ENCODE assay signal across 12 cellular contexts in genomic region chr22:40727607-40728325, GRCh38. TPM values are rescaled to one million over a fixed set of nuclear protein-coding genes. Genes with fewer than 3 reads are reported as not detected.
DNase-seq lines count a peak whose midpoint lies in the region; ATAC-seq and TF ChIP-seq lines count a peak whose summit lies in the region.
"Had no signal": no experiment of that assay in that cellular context is flagged by ENCODE, and none has a peak within 500 bp of the region (broad histone marks: within the 10 kb centered on the region; RNA-seq: fewer than 3 reads in every experiment).

No MANE protein-coding gene starts in this region.

- CTCF ChIA-PET in CD8-positive, alpha-beta memory T cell (lab: Charles Lee), result interaction anchor here (1.3 to 3.8 kb wide), 4 partner anchors 11 to 44 kb away, joined by 3 to 18 read pairs (median 6); no protein-coding TSS in a partner anchor

- peaks cover 0 to 3% (median 2%) of the 10 kb centered on the region in 5 donors for H3K9me3 Mint-ChIP-seq in CD8-positive, alpha-beta memory T cell
- H3K9me3 Mint-ChIP-seq in activated naive CD8-positive, alpha-beta T cell treated with anti-CD3 and anti-CD28 coated beads, Interleukin-2, amount 10 ng/mL, durations not matched to agents 7 days and 5 days, result peaks cover 1% of the 10 kb centered on the region

- H3F3A ChIP-seq in neural cell (ENCODE audit: insufficient read depth, low read length, poor library complexity, severe bottlenecking), result no peaks in the 10 kb centered on the region

- TF ChIP-seq CTCF in neural cell (IDR thresholded peaks at IDR 0.05; ENCODE audit: poor library complexity, severe bottlenecking), result no peak
- TF ChIP-seq CTCF in spleen (IDR thresholded peaks at IDR 0.05 in 8 of 11, conservative IDR thresholded peaks at IDR 0.05 in 3 of 11), result no peak

- peak overlapping the region; percentile 35 for H3K4me3 ChIP-seq in CD8-positive, alpha-beta memory T cell (ENCODE audit: low read length)
- H3K4me3 ChIP-seq in neural cell (ENCODE audit: low read length) (no peak overlapping the region), spleen (no peak overlapping the region)
- H3K4me3 ChIP-seq: GM23248, prostate gland had no signal

- H3K36me3 ChIP-seq in CD8-positive, alpha-beta memory T cell (ENCODE audit: insufficient read depth, low read length), result no peaks in the 10 kb centered on the region
- H3K36me3 ChIP-seq in KOPT-K1 (ENCODE audit: insufficient read depth, low read length) (no peaks in the 10 kb centered on the region), neural cell (ENCODE audit: insufficient read depth, low read length) (no peaks in the 10 kb centered on the region), spleen (no peaks in the 10 kb centered on the region)
- H3K36me3 ChIP-seq: prostate gland had no signal

- intact Hi-C loops in spleen (cut with DNase I; ENCODE audit: low total_unique reads), result no loop called here

- H3K27ac Mint-ChIP-seq in CD8-positive, alpha-beta memory T cell, result peak overlapping the region in 7 of 8 donors; percentile 11 to 98 (median 93)
- peak overlapping the region; percentile 99 for H3K27ac Mint-ChIP-seq in activated naive CD8-positive, alpha-beta T cell treated with anti-CD3 and anti-CD28 coated beads, Interleukin-2, amount 10 ng/mL, durations not matched to agents 7 days and 5 days

- H3K9me2 ChIP-seq in neural cell (ENCODE audit: insufficient read depth, low read length), result no peaks in the 10 kb centered on the region

- POLR2A ChIA-PET in CD8-positive, alpha-beta memory T cell (lab: Charles Lee), result interaction anchor here (1.0 to 1.2 kb wide), 2 partner anchors 16 to 42 kb away, joined by 3 to 4 read pairs; no protein-coding TSS in a partner anchor
- POLR2A ChIA-PET in activated naive CD8-positive, alpha-beta T cell treated with anti-CD3 and anti-CD28 coated beads, Interleukin-2, amount 10 ng/mL, durations not matched to agents 7 days and 5 days (lab: Charles Lee), result interaction anchor here (0.8 to 2.2 kb wide), 11 partner anchors 10 to 683 kb away, joined by 3 to 15 read pairs (median 4); partner anchors contain the start of gene RBX1

- H3K27me3 Mint-ChIP-seq in CD8-positive, alpha-beta memory T cell, result no peaks in the 10 kb centered on the region
- H3K27me3 Mint-ChIP-seq in activated naive CD8-positive, alpha-beta T cell treated with anti-CD3 and anti-CD28 coated beads, Interleukin-2, amount 10 ng/mL, durations not matched to agents 7 days and 5 days, result no peaks in the 10 kb centered on the region

- DNase-seq in CD8-positive, alpha-beta memory T cell, result no peak
- DNase-seq in activated naive CD8-positive, alpha-beta T cell treated with anti-CD3 and anti-CD28 coated beads, Interleukin-2, amount 10 ng/mL, durations not matched to agents 7 days and 5 days, result no peak
- DNase-seq in spleen (no peak), foreskin melanocyte (no peak)
- DNase-seq: COR-L47, GM23248, NCI-H1694 treated with DMSO at 0.1 percent for 48 hours had no signal

- no peak overlapping the region for H3K9ac ChIP-seq in neural cell (ENCODE audit: low read length)
- H3K9ac ChIP-seq: GM23248 had no signal

- WGBS in spleen, 5 donors, result 84 to 94% (median 89%) methylated on average over 7 of the region's 7 CpGs

- no peak for TF ChIP-seq POLR2A in spleen (IDR thresholded peaks at IDR 0.05)

- no peak for TF ChIP-seq RAD21 in neural cell (conservative IDR thresholded peaks at IDR 0.05)

- H3K4me1 Mint-ChIP-seq in CD8-positive, alpha-beta memory T cell, result peaks cover 33 to 52% (median 46%) of the 10 kb centered on the region in 3 donors
- H3K4me1 Mint-ChIP-seq in activated naive CD8-positive, alpha-beta T cell treated with anti-CD3 and anti-CD28 coated beads, Interleukin-2, amount 10 ng/mL, durations not matched to agents 7 days and 5 days, result peaks cover 40% of the 10 kb centered on the region

- no peaks in the 10 kb centered on the region for H3K79me2 ChIP-seq in neural cell (replicated peaks; ENCODE audit: insufficient read depth, low read length)

- H4K20me1 ChIP-seq in neural cell (ENCODE audit: insufficient read depth), result no peaks in the 10 kb centered on the region

- peak overlapping the region in 4 of 7 donors; percentile 5 to 33 (median 22) for H3K4me3 Mint-ChIP-seq in CD8-positive, alpha-beta memory T cell
- peak overlapping the region; percentile 84 for H3K4me3 Mint-ChIP-seq in activated naive CD8-positive, alpha-beta T cell treated with anti-CD3 and anti-CD28 coated beads, Interleukin-2, amount 10 ng/mL, durations not matched to agents 7 days and 5 days

- H2AFZ ChIP-seq in neural cell (ENCODE audit: low read depth, low read length), result no peak overlapping the region
- H2AFZ ChIP-seq: GM23248 had no signal

- H3K9me3 ChIP-seq in CD8-positive, alpha-beta memory T cell (ENCODE audit: low read length), result no peaks in the 10 kb centered on the region
- H3K9me3 ChIP-seq in KOPT-K1 (ENCODE audit: insufficient read depth, low read length, poor library complexity, severe bottlenecking) (no peaks in the 10 kb centered on the region), neural cell (ENCODE audit: low read length) (no peaks in the 10 kb centered on the region), spleen (no peaks in the 10 kb centered on the region)
- H3K9me3 ChIP-seq: prostate gland had no signal

- peaks cover 0 to 8% (median 0%) of the 10 kb centered on the region in 3 donors for H3K36me3 Mint-ChIP-seq in CD8-positive, alpha-beta memory T cell
- H3K36me3 Mint-ChIP-seq in activated naive CD8-positive, alpha-beta T cell treated with anti-CD3 and anti-CD28 coated beads, Interleukin-2, amount 10 ng/mL, durations not matched to agents 7 days and 5 days, result peaks cover 1% of the 10 kb centered on the region

- peaks cover 63% of the 10 kb centered on the region for H3K4me1 ChIP-seq in CD8-positive, alpha-beta memory T cell (ENCODE audit: insufficient read depth, low read length)
- peaks cover 0 to 46% (median 17%) of the 10 kb centered on the region in 6 donors for H3K4me1 ChIP-seq in spleen

- H3K4me2 ChIP-seq in neural cell (ENCODE audit: low read length), result no peak overlapping the region

- H3K27ac ChIP-seq in CD8-positive, alpha-beta memory T cell (ENCODE audit: low read depth, low read length), result no peak overlapping the region
- H3K27ac ChIP-seq in KOPT-K1 (ENCODE audit: low read depth, low read length, poor library complexity, severe bottlenecking), result peak overlapping the region; percentile 96
- H3K27ac ChIP-seq in neural cell (ENCODE audit: low read length), result peak overlapping the region; percentile 44
- H3K27ac ChIP-seq in spleen, result peak overlapping the region in 3 of 8 donors; percentile 52 to 70 (median 64)
- H3K27ac ChIP-seq: GM23248, prostate gland had no signal

- no peak for ATAC-seq in activated naive CD8-positive, alpha-beta T cell treated with anti-CD3 and anti-CD28 coated beads, Interleukin-2, amount 10 ng/mL, durations not matched to agents 7 days and 5 days (ENCODE audit: low read depth)
- ATAC-seq in GM18909 (IDR thresholded peaks at IDR 0.05; ENCODE audit: poor library complexity, unreplicated experiment), result no peak

- no peak for TF ChIP-seq EP300 in neural cell (conservative IDR thresholded peaks at IDR 0.05; ENCODE audit: poor library complexity, severe bottlenecking)

- no peaks in the 10 kb centered on the region for H3K27me3 ChIP-seq in CD8-positive, alpha-beta memory T cell (ENCODE audit: insufficient read depth, low read length, poor library complexity, severe bottlenecking)
- no peaks in the 10 kb centered on the region for H3K27me3 ChIP-seq in neural cell (ENCODE audit: insufficient read depth, low read depth, low read length)
- no peaks in the 10 kb centered on the region for H3K27me3 ChIP-seq in spleen (replicated peaks in 1 of 7)

TF ChIP-seq in neural cell, 6 proteins besides CTCF, POLR2A, EP300 and RAD21:
- TF ChIP-seq TAF1 (IDR thresholded peaks at IDR 0.05; ENCODE audit: low read depth) (no peak), EZH2 (IDR thresholded peaks at IDR 0.05; ENCODE audit: borderline replicate concordance, insufficient read depth, low read length, poor library complexity, severe bottlenecking) (no peak), SMC3 (conservative IDR thresholded peaks at IDR 0.05; ENCODE audit: poor library complexity) (no peak), MXI1 (conservative IDR thresholded peaks at IDR 0.05; ENCODE audit: poor library complexity, severe bottlenecking) (no peak)

RNA-seq across cellular contexts. Expression of gene MCHR1, which starts 48.5 kb away (rescaled TPM):
- not detected for total RNA-seq in CD8-positive, alpha-beta memory T cell
- polyA plus RNA-seq in CD8-positive, alpha-beta memory T cell, result not detected
- total RNA-seq in activated naive CD8-positive, alpha-beta T cell treated with anti-CD3 and anti-CD28 coated beads, Interleukin-2, amount 10 ng/mL, durations not matched to agents 7 days and 5 days, result not detected
- polyA plus RNA-seq in neural cell, result 2.6 and 2.9 TPM in 2 replicates
- polyA minus RNA-seq in neural cell, result 3.4 and 3.9 TPM in 2 replicates
- under 1 TPM in 2 of 7 donors, not detected in 5; 0.36 to 0.70 TPM for total RNA-seq in spleen
- polyA plus RNA-seq in spleen, result under 1 TPM; 0.10 to 0.23 (median 0.17) TPM
- total RNA-seq: bronchial epithelial cell had no signal
